Comparison of ENCODE assay signal across 1 cellular context in genomic region chr9:129350143-129350935, GRCh38.
TF ChIP-seq lines count a peak whose summit lies in the region.

No MANE protein-coding gene starts in this region.

TF ChIP-seq in GM23338, 12 proteins besides CTCF, POLR2A, EP300 and RAD21 (continued from another document):
- TF ChIP-seq ZNF114 (CRISPR knock-in tag; IDR thresholded peaks at IDR 0.05) (no peak), JUNB (IDR thresholded peaks at IDR 0.05; ENCODE audit: unreplicated experiment) (no peak), ZNF462 (CRISPR knock-in tag; IDR thresholded peaks at IDR 0.05) (no peak), ETS1 (IDR thresholded peaks at IDR 0.05) (no peak), REST (IDR thresholded peaks at IDR 0.05; ENCODE audit: unreplicated experiment) (no peak), STAT1 (IDR thresholded peaks at IDR 0.05; ENCODE audit: unreplicated experiment) (no peak), EZH2phosphoT487 (IDR thresholded peaks at IDR 0.05; ENCODE audit: unreplicated experiment) (no peak), NANOG (IDR thresholded peaks at IDR 0.05; ENCODE audit: borderline replicate concordance) (no peak), CREB1 (CRISPR knock-in tag; IDR thresholded peaks at IDR 0.05; ENCODE audit: low read depth) (no peak)
